Comparison of ENCODE assay signal across 8 cellular contexts in genomic region chr7:148701414-148701813, GRCh38. TPM values are rescaled to one million over a fixed set of nuclear protein-coding genes. Genes with fewer than 3 reads are reported as not detected.
DNase-seq lines count a peak whose midpoint lies in the region; ATAC-seq, FAIRE-seq and TF ChIP-seq lines count a peak whose summit lies in the region.

No MANE protein-coding gene starts in this region.

- peaks cover 76% of the 10 kb centered on the region for H3K4me1 ChIP-seq in HepG2 (ENCODE audit: insufficient read depth, low read length)

- in situ Hi-C loops in HepG2 (cut with HindIII; ENCODE audit: extremely low pct_ligation_motif_present, low pct_unique_long_range_greater_than_20kb) = loop anchor here (5.0 kb wide), 1 partner anchor 46 kb away; no protein-coding TSS in a partner anchor
- in situ Hi-C loops in GM13977 (cut with MboI; ENCODE audit: low pct_unique_long_range_greater_than_20kb, low sequenced_read_pairs, unreplicated experiment) = no loop called here

- H3K79me2 ChIP-seq in HepG2 (ENCODE audit: insufficient read depth, low read length) = peaks cover 72% of the 10 kb centered on the region

- H3K4me3 ChIP-seq in AG10803 (ENCODE audit: low read length) (peak overlapping the region; percentile 74; the same call in 1 of the 2 replicates), HepG2 (replicated peaks in 1 of 3; ENCODE audit: insufficient read depth in 1 of 3, low read depth in 2 of 3, low read length in 3 of 3) (peak overlapping the region in 2 of 3 experiments; percentile 9 to 84; a peak in 2 of 6 replicates)

- H3K9me3 ChIP-seq in HepG2 (ENCODE audit: low read length) = no peaks in the 10 kb centered on the region

- H3K36me3 Mint-ChIP-seq in activated naive CD8-positive, alpha-beta T cell treated with anti-CD3 and anti-CD28 coated beads, Interleukin-2, amount 10 ng/mL, durations not matched to agents 7 days and 5 days = peaks cover 11% of the 10 kb centered on the region

- BruUV-seq in HepG2 (replicated peaks; lab: Mats Ljungman, UMichigan) = no TSS peak

- intact Hi-C loops in HepG2 (cut with micrococcal nuclease; ENCODE audit: unreplicated experiment) = loop anchor here (2.0 kb wide), 1 partner anchor 19 kb away; no protein-coding TSS in a partner anchor

- no peak for TF ChIP-seq EP300 in HepG2 (IDR thresholded peaks at IDR 0.05; ENCODE audit: low read depth in 2 of 2, low read length in 2 of 2)
- no peak for TF ChIP-seq EP300 in HepG2 (CRISPR knock-in tag; IDR thresholded peaks at IDR 0.05; ENCODE audit: borderline replicate concordance)

- no peak for TF ChIP-seq POLR2A in HepG2 (IDR thresholded peaks at IDR 0.05; ENCODE audit: insufficient read depth in 1 of 2, low read depth in 2 of 2, low read length in 2 of 2)

- 31% methylated on average over 1 of the region's 1 CpG for WGBS in HepG2 (ENCODE audit: low lambda C conversion rate)

- no peak overlapping the region for H3K27ac ChIP-seq in HepG2 (ENCODE audit: extremely low read length, insufficient read depth, low read length)

- ATAC-seq in activated naive CD8-positive, alpha-beta T cell treated with anti-CD3 and anti-CD28 coated beads, Interleukin-2, amount 10 ng/mL, durations not matched to agents 7 days and 5 days (ENCODE audit: low read depth) = no peak
- ATAC-seq in HepG2 = no peak

- CTCF ChIA-PET in HEK293T (lab: Yijun Ruan, JAX) = interaction anchor here (0.7 kb wide), 1 partner anchor 257 kb away, joined by 3 read pairs; no protein-coding TSS in a partner anchor
- CTCF ChIA-PET in HepG2 (lab: Yijun Ruan, JAX; ENCODE audit: low intra/inter-chr PET ratio, low total read pairs) = no interaction called here

- no peaks in the 10 kb centered on the region for H3K9me3 Mint-ChIP-seq in activated naive CD8-positive, alpha-beta T cell treated with anti-CD3 and anti-CD28 coated beads, Interleukin-2, amount 10 ng/mL, durations not matched to agents 7 days and 5 days

- peak overlapping the region; percentile 78 for H3K4me2 ChIP-seq in HepG2 (ENCODE audit: low read depth, low read length)

- TF ChIP-seq RAD21 in HepG2 (CRISPR knock-in tag; IDR thresholded peaks at IDR 0.05) = no peak

- POLR2A ChIA-PET in HEK293T (lab: Yijun Ruan, JAX) (interaction anchor here (0.6 to 3.9 kb wide), 4 partner anchors 9 to 364 kb away, joined by 3 to 32 read pairs (median 4); no protein-coding TSS in a partner anchor), HepG2 (lab: Yijun Ruan, JAX) (interaction anchor here (1.5 kb wide), 1 partner anchor 21 kb away, joined by 3 read pairs; no protein-coding TSS in a partner anchor)
- POLR2A ChIA-PET in activated naive CD8-positive, alpha-beta T cell treated with anti-CD3 and anti-CD28 coated beads, Interleukin-2, amount 10 ng/mL, durations not matched to agents 7 days and 5 days (lab: Charles Lee) = interaction anchor here (0.6 to 3.1 kb wide), 4 partner anchors 20 to 507 kb away, joined by 3 to 10 read pairs (median 4); no protein-coding TSS in a partner anchor

- H3K27me3 Mint-ChIP-seq in activated naive CD8-positive, alpha-beta T cell treated with anti-CD3 and anti-CD28 coated beads, Interleukin-2, amount 10 ng/mL, durations not matched to agents 7 days and 5 days = peaks cover 5% of the 10 kb centered on the region

- TF ChIP-seq CTCF in AG10803 (conservative IDR thresholded peaks at IDR 0.05; ENCODE audit: low read length) (no peak), HepG2 (CRISPR knock-in tag; IDR thresholded peaks at IDR 0.05) (no peak), GM10266 (IDR thresholded peaks at IDR 0.05; ENCODE audit: control insufficient read depth, insufficient read depth, low read depth, missing control alignments) (no peak), GM13977 (IDR thresholded peaks at IDR 0.05; ENCODE audit: extremely low read depth, insufficient read depth, missing control alignments) (no peak)

- H3K36me3 ChIP-seq in HepG2 (replicated peaks in 1 of 2; ENCODE audit: control insufficient read depth in 1 of 2, insufficient read depth in 2 of 2, low read length in 2 of 2) = no peaks in the 10 kb centered on the region

- H2AFZ ChIP-seq in HepG2 (ENCODE audit: low read length) = no peak overlapping the region

- H3K4me3 Mint-ChIP-seq in activated naive CD8-positive, alpha-beta T cell treated with anti-CD3 and anti-CD28 coated beads, Interleukin-2, amount 10 ng/mL, durations not matched to agents 7 days and 5 days = peak overlapping the region; percentile 91

- H3K4me1 Mint-ChIP-seq in activated naive CD8-positive, alpha-beta T cell treated with anti-CD3 and anti-CD28 coated beads, Interleukin-2, amount 10 ng/mL, durations not matched to agents 7 days and 5 days = peaks cover 43% of the 10 kb centered on the region

- FAIRE-seq in HepG2 (lab: Jason Lieb, UNC) = no peak

- no peak overlapping the region for H3K27ac Mint-ChIP-seq in activated naive CD8-positive, alpha-beta T cell treated with anti-CD3 and anti-CD28 coated beads, Interleukin-2, amount 10 ng/mL, durations not matched to agents 7 days and 5 days

- peak; percentile 27 for DNase-seq in AG10803 (ENCODE audit: low read depth)
- no peak for DNase-seq in HEK293T (ENCODE audit: extremely low spot score)
- no peak for DNase-seq in activated naive CD8-positive, alpha-beta T cell treated with anti-CD3 and anti-CD28 coated beads, Interleukin-2, amount 10 ng/mL, durations not matched to agents 7 days and 5 days
- DNase-seq in HepG2 (ENCODE audit: low spot score) = no peak
- DNase-seq in GM10266 (ENCODE audit: extremely low spot score) = no peak
- DNase-seq in NCI-H1417 (lab: John Stamatoyannopoulos, UW) = no peak
- no peak for DNase-seq in GM13977 (ENCODE audit: low spot score)
- no peak for DNase-seq in A172 (ENCODE audit: low spot score)

- H3K27me3 ChIP-seq in HepG2 (ENCODE audit: control insufficient read depth in 1 of 2, insufficient read depth in 2 of 2, low read length in 2 of 2) = no peaks in the 10 kb centered on the region

- peaks cover 42% of the 10 kb centered on the region for H4K20me1 ChIP-seq in HepG2 (ENCODE audit: insufficient read depth, low read length)

- peak overlapping the region; percentile 99; the same call in 1 of the 2 replicates for H3K9ac ChIP-seq in HepG2 (ENCODE audit: insufficient read depth, low read depth, low read length)

TF ChIP-seq in HEK293T, 16 proteins besides CTCF, POLR2A, EP300 and RAD21:
- TF ChIP-seq PKNOX1 (IDR thresholded peaks at IDR 0.05) = peak; percentile 84
- no peak for TF ChIP-seq HDGF (IDR thresholded peaks at IDR 0.05; ENCODE audit: borderline replicate concordance)

TF ChIP-seq in HepG2, 621 proteins besides CTCF, POLR2A, EP300 and RAD21 (continues in another document):
- no peak for TF ChIP-seq ZNF121 (CRISPR knock-in tag; IDR thresholded peaks at IDR 0.05)
- TF ChIP-seq ZNF264 (CRISPR knock-in tag; IDR thresholded peaks at IDR 0.05) = no peak
- TF ChIP-seq ZFY (CRISPR knock-in tag; IDR thresholded peaks at IDR 0.05) = no peak
- no peak for TF ChIP-seq TERF1 (CRISPR knock-in tag; IDR thresholded peaks at IDR 0.05)
- no peak for TF ChIP-seq MXI1 (IDR thresholded peaks at IDR 0.05; ENCODE audit: borderline replicate concordance, low read depth, low read length)
- TF ChIP-seq FOSL1 (CRISPR knock-in tag; IDR thresholded peaks at IDR 0.05; ENCODE audit: borderline replicate concordance) = no peak
- TF ChIP-seq NBN (conservative IDR thresholded peaks at IDR 0.05) = no peak

RNA-seq across cellular contexts. Expression of gene CUL1, which starts 2.7 kb away (rescaled TPM):
- 10 to 100 TPM; 53.1 to 53.8 TPM for total RNA-seq in activated naive CD8-positive, alpha-beta T cell treated with anti-CD3 and anti-CD28 coated beads, Interleukin-2, amount 10 ng/mL, durations not matched to agents 7 days and 5 days
- total RNA-seq in HepG2 (2016; rRNA removed; fragmentation: Illumina TruSeq; extraction: Trizol) = 45.9 and 80.4 TPM in 2 replicates
- 10.9 and 12.4 TPM in 2 replicates for total RNA-seq in HepG2 (2016; cell fraction: cytosol; rRNA removed; fragmentation: Illumina TruSeq; extraction: Trizol; ENCODE audit: low read depth)
- total RNA-seq in HepG2 (2016; cell fraction: insoluble cytoplasmic fraction; rRNA removed; fragmentation: Illumina TruSeq; extraction: Trizol) = 46.4 and 78.8 TPM in 2 replicates
- 32.7 and 35.8 TPM in 2 replicates for total RNA-seq in HepG2 (2016; cell fraction: membrane; rRNA removed; fragmentation: Illumina TruSeq; extraction: Trizol)
- total RNA-seq in HepG2 (2016; cell fraction: nucleus; rRNA removed; fragmentation: Illumina TruSeq; extraction: Trizol) = 32.2 and 36.2 TPM in 2 replicates
- 27.6 and 30.1 TPM in 2 replicates for polyA plus RNA-seq in HepG2 (2011; rRNA removed)
- polyA plus RNA-seq in HepG2 (2011; cell fraction: cytosol; rRNA removed) = 18.4 and 25.3 TPM in 2 replicates
- 13.1 and 15.9 TPM in 2 replicates for polyA plus RNA-seq in HepG2 (2011; cell fraction: nucleus; rRNA removed)
- polyA plus RNA-seq in HepG2 (2012) = 31.9 and 36.9 TPM in 2 replicates
- polyA plus RNA-seq in HepG2 (2016; cell fraction: cytosol; fragmentation: Illumina TruSeq; extraction: Trizol; ENCODE audit: low read depth) = 7.9 and 9.9 TPM in 2 replicates
- 82.8 and 83.4 TPM in 2 replicates for polyA plus RNA-seq in HepG2 (2016; cell fraction: insoluble cytoplasmic fraction; fragmentation: Illumina TruSeq; extraction: Trizol; ENCODE audit: low read depth)
- polyA plus RNA-seq in HepG2 (2016; cell fraction: membrane; fragmentation: Illumina TruSeq; extraction: Trizol; ENCODE audit: low read depth) = 20.2 and 22.6 TPM in 2 replicates
- polyA plus RNA-seq in HepG2 (2016; cell fraction: nucleus; fragmentation: Illumina TruSeq; extraction: Trizol; ENCODE audit: insufficient read depth, low read depth) = 45.2 and 47.0 TPM in 2 replicates
- polyA minus RNA-seq in HepG2 (2011; rRNA and poly(A)+ RNA removed; ENCODE audit: low replicate concordance) = 16.1 and 32.8 TPM in 2 replicates
- polyA minus RNA-seq in HepG2 (2011; cell fraction: cytosol; rRNA and poly(A)+ RNA removed) = 22.8 and 24.1 TPM in 2 replicates
- 25.6 and 32.2 TPM in 2 replicates for polyA minus RNA-seq in HepG2 (2011; cell fraction: nucleus; rRNA and poly(A)+ RNA removed)
- total RNA-seq in A172 (2014; rRNA removed; shearing (Covaris generic)) = 51.1 and 57.4 TPM in 2 replicates
